24 cellular contexts compared by ENCODE assay signal in genomic region chr4:43133566-43133965, GRCh38.
"Had no signal": no experiment of that assay in that cellular context is flagged by ENCODE, and none has a peak within 500 bp of the region (broad histone marks: within the 10 kb centered on the region; RNA-seq: fewer than 3 reads in every experiment).

No MANE protein-coding gene starts in this region.

- H3K36me3 ChIP-seq: ovary, right lobe of liver, tibial nerve, WERI-Rb-1 had no signal

- ATAC-seq: activated CD4-positive, CD25-positive, alpha-beta regulatory T cell treated with anti-CD3 and anti-CD28 coated beads, Interleukin-2, amount 50 U/mL, for 24 hours; left colon; naive thymus-derived CD4-positive, alpha-beta T cell; right lobe of liver had no signal

- H3K4me3 ChIP-seq: coronary artery, dorsolateral prefrontal cortex, ovary, right lobe of liver, tibial nerve had no signal

- H3K27me3 ChIP-seq: dorsolateral prefrontal cortex, ovary, right lobe of liver, tibial nerve had no signal

- DNase-seq: activated CD4-positive, alpha-beta T cell treated with anti-CD3 and anti-CD28 coated beads for 48 hours; activated CD4-positive, alpha-beta T cell treated with anti-CD3 and anti-CD28 coated beads, Interleukin-2, amount 50 U/mL, for 48 hours; activated CD8-positive, alpha-beta memory T cell treated with anti-CD3 and anti-CD28 coated beads for 24 hours; activated effector memory CD4-positive, alpha-beta T cell treated with Interleukin-2 at 50 U/mL for 16 hours; activated naive CD4-positive, alpha-beta T cell treated with Interleukin-2 at 50 U/mL for 16 hours; anterior cingulate cortex; cerebellar nuclear complex; dorsolateral prefrontal cortex; effector memory CD4-positive, alpha-beta T cell; head of caudate nucleus; hippocampal formation; left colon; midbrain; naive thymus-derived CD4-positive, alpha-beta T cell; ovary; right lobe of liver; stimulated activated CD4-positive, alpha-beta T cell treated with anti-CD3 and anti-CD28 coated beads, Interleukin-2, amount 100 ng/mL, for 48 hours; stimulated activated naive CD4-positive, alpha-beta T cell treated with Interleukin-2 at 50 U/mL for 16 hours; T1000; WERI-Rb-1 had no signal

- H3K4me1 ChIP-seq: right lobe of liver, tibial nerve had no signal

- H3K27ac ChIP-seq: coronary artery, dorsolateral prefrontal cortex, ovary, right lobe of liver, tibial nerve, WERI-Rb-1 had no signal

- FAIRE-seq: keratinocyte had no signal
